13 cellular contexts compared by ENCODE assay signal in genomic region chr6:130776287-130776925, GRCh38. TPM values are rescaled to one million over a fixed set of nuclear protein-coding genes. Genes with fewer than 3 reads are reported as not detected.
DNase-seq lines count a peak whose midpoint lies in the region; ATAC-seq and FAIRE-seq lines count a peak whose summit lies in the region.
"Had no signal": no experiment of that assay in that cellular context is flagged by ENCODE, and none has a peak within 500 bp of the region (broad histone marks: within the 10 kb centered on the region; RNA-seq: fewer than 3 reads in every experiment).

No MANE protein-coding gene starts in this region.

- ATAC-seq in HG02870 (IDR thresholded peaks at IDR 0.05; ENCODE audit: unreplicated experiment), result peak; percentile 97

- no peaks in the 10 kb centered on the region for H3K27me3 ChIP-seq in BLaER1 treated with 17β-estradiol and CSF1 and Interleukin-3, amounts not matched to agents 10 nM and 100 nM
- H3K27me3 ChIP-seq in H7 (ENCODE audit: control insufficient read depth, insufficient read depth, low read length), result no peaks in the 10 kb centered on the region
- H3K27me3 ChIP-seq: esophagus squamous epithelium, spleen had no signal

- peak overlapping the region; percentile 32 to 72 (median 50) for H3K4me2 ChIP-seq in BLaER1 treated with 17β-estradiol and CSF1 and Interleukin-3, amounts not matched to agents 10 nM and 100 nM

- no peak overlapping the region for H3K9ac ChIP-seq in BLaER1 treated with 17β-estradiol and CSF1 and Interleukin-3, amounts not matched to agents 10 nM and 100 nM

- peak; percentile 98 for FAIRE-seq in GM19239 (lab: Jason Lieb, UNC)

- DNase-seq in GM19239 (ENCODE audit: insufficient read length, low spot score), result peak; percentile 52
- DNase-seq in HuH-7.5 (ENCODE audit: low spot score), result no peak
- no peak for DNase-seq in activated gamma-delta T cell (lab: John Stamatoyannopoulos, UW)
- no peak for DNase-seq in hypothalamus (lab: John Stamatoyannopoulos, UW)
- no peak for DNase-seq in H7
- DNase-seq: esophagus squamous epithelium, HCEC 1CT, NCI-H226, spleen had no signal

- H3K27ac ChIP-seq in BLaER1 treated with 17β-estradiol and CSF1 and Interleukin-3, amounts not matched to agents 10 nM and 100 nM, result peak overlapping the region in 1 of 11 experiments; percentile 3; a peak in 2 of 22 replicates
- H3K27ac ChIP-seq in KOPT-K1 (ENCODE audit: low read depth, low read length, poor library complexity, severe bottlenecking), result peak overlapping the region; percentile 22
- H3K27ac ChIP-seq: esophagus squamous epithelium, spleen had no signal

- no peaks in the 10 kb centered on the region for H3K36me3 ChIP-seq in BLaER1 treated with 17β-estradiol and CSF1 and Interleukin-3, amounts not matched to agents 10 nM and 100 nM
- no peaks in the 10 kb centered on the region for H3K36me3 ChIP-seq in KOPT-K1 (ENCODE audit: insufficient read depth, low read length)
- H3K36me3 ChIP-seq in H7 (replicated peaks; ENCODE audit: control insufficient read depth, insufficient read depth, low read length), result no peaks in the 10 kb centered on the region
- H3K36me3 ChIP-seq: esophagus squamous epithelium, spleen had no signal

- H3K4me3 ChIP-seq in BLaER1 treated with 17β-estradiol and CSF1 and Interleukin-3, amounts not matched to agents 10 nM and 100 nM, result no peak overlapping the region
- H3K4me3 ChIP-seq in H7 (ENCODE audit: insufficient read depth, low read depth, low read length), result no peak overlapping the region
- H3K4me3 ChIP-seq: esophagus squamous epithelium, spleen had no signal

- no peaks in the 10 kb centered on the region for H4K20me1 ChIP-seq in BLaER1 treated with 17β-estradiol and CSF1 and Interleukin-3, amounts not matched to agents 10 nM and 100 nM

- H3K9me3 ChIP-seq in BLaER1 treated with 17β-estradiol and CSF1 and Interleukin-3, amounts not matched to agents 10 nM and 100 nM (replicated peaks in 1 of 11), result no peaks in the 10 kb centered on the region
- no peaks in the 10 kb centered on the region for H3K9me3 ChIP-seq in KOPT-K1 (ENCODE audit: insufficient read depth, low read length, poor library complexity, severe bottlenecking)
- H3K9me3 ChIP-seq: esophagus squamous epithelium, spleen had no signal

- H3K4me1 ChIP-seq in BLaER1 treated with 17β-estradiol and CSF1 and Interleukin-3, amounts not matched to agents 10 nM and 100 nM, result peaks cover 15 to 43% (median 28%) of the 10 kb centered on the region in 10 experiments; a peak in 19 of 20 replicates

RNA-seq across cellular contexts. Expression of gene SMLR1, which starts 50.8 kb away (rescaled TPM):
- not detected in 2 replicates for total RNA-seq in H7 (2014; rRNA removed; shearing (Covaris generic))
- total RNA-seq: esophagus squamous epithelium, mesenteric fat pad, spleen had no signal
